ENCODE assay signal across 9 cellular contexts in genomic region chr10:25175527-25176420, GRCh38. TPM values are rescaled to one million over a fixed set of nuclear protein-coding genes. Genes with fewer than 3 reads are reported as not detected.
DNase-seq lines count a peak whose midpoint lies in the region; ATAC-seq and TF ChIP-seq lines count a peak whose summit lies in the region.
"Had no signal": no experiment of that assay in that cellular context is flagged by ENCODE, and none has a peak within 500 bp of the region (broad histone marks: within the 10 kb centered on the region; RNA-seq: fewer than 3 reads in every experiment).

No MANE protein-coding gene starts in this region.

- no peak overlapping the region for H3K27ac ChIP-seq in HUES6 (ENCODE audit: low read depth, low read length)

- TF ChIP-seq CTCF in choroid plexus epithelial cell (conservative IDR thresholded peaks at IDR 0.05; ENCODE audit: low read depth, low read length) = no peak
- no peak for TF ChIP-seq CTCF in mucosa of descending colon (IDR thresholded peaks at IDR 0.05)

- H3K4me3 ChIP-seq in HUES6 (ENCODE audit: low read depth, low read length) = peak overlapping the region; percentile 92
- no peak overlapping the region for H3K4me3 ChIP-seq in choroid plexus epithelial cell (ENCODE audit: low read depth, low read length)
- no peak overlapping the region for H3K4me3 ChIP-seq in mucosa of descending colon

- intact Hi-C loops in mucosa of descending colon (cut with DNase I, micrococcal nuclease) = no loop called here

- ATAC-seq in mucosa of descending colon (no peak), HG03565 (IDR thresholded peaks at IDR 0.05; ENCODE audit: unreplicated experiment) (no peak), GM21390 (IDR thresholded peaks at IDR 0.05; ENCODE audit: unreplicated experiment) (no peak)

- H3K9ac ChIP-seq in HUES6 (ENCODE audit: low read length) = no peak overlapping the region

- DNase-seq in COLO668 (lab: John Stamatoyannopoulos, UW; ENCODE audit: unreplicated experiment) = peak; percentile 49
- peak; percentile 23 for DNase-seq in choroid plexus epithelial cell (ENCODE audit: low read depth)
- DNase-seq in mucosa of descending colon = peak; percentile 6 to 42 (median 30)
- DNase-seq in epidermal melanocyte (ENCODE audit: insufficient read length, low spot score) = no peak
- no peak for DNase-seq in DMS114 treated with DMSO at 0.1 percent for 48 hours (lab: John Stamatoyannopoulos, UW; ENCODE audit: unreplicated experiment)
- DNase-seq: HCEC 1CT had no signal

- H3K36me3 ChIP-seq in HUES6 (ENCODE audit: control insufficient read depth, insufficient read depth, low read length) (no peaks in the 10 kb centered on the region), mucosa of descending colon (ENCODE audit: low read depth) (no peaks in the 10 kb centered on the region)

- H3K4me1 ChIP-seq in HUES6 (ENCODE audit: control insufficient read depth, insufficient read depth, low read length) (peaks cover 6% of the 10 kb centered on the region; the same call in 1 of the 2 replicates), mucosa of descending colon (ENCODE audit: low read depth) (peaks cover 13% of the 10 kb centered on the region)

- peaks cover 70% of the 10 kb centered on the region for H3K27me3 ChIP-seq in HUES6 (ENCODE audit: control insufficient read depth, insufficient read depth, low read length)

- H3K9me3 ChIP-seq in HUES6 (ENCODE audit: control insufficient read depth, insufficient read depth, low read depth, low read length) (no peaks in the 10 kb centered on the region), mucosa of descending colon (no peaks in the 10 kb centered on the region)

RNA-seq across cellular contexts. Expression of gene GPR158, which starts 1.0 kb away (rescaled TPM):
- under 1 TPM; 0.20 to 0.51 (median 0.24) TPM for total RNA-seq in mucosa of descending colon

Comparison
In these comparisons a context has a peak if more than half of its experiments do, and no peak if none do; other contexts are left out.
1. DNase-seq: peak in COLO668 (single experiment), choroid plexus epithelial cell (single experiment) and mucosa of descending colon (3 of 3); none in epidermal melanocyte (single experiment) and DMS114 treated with DMSO at 0.1 percent for 48 hours (single experiment).